In the genomic region with DNA sequence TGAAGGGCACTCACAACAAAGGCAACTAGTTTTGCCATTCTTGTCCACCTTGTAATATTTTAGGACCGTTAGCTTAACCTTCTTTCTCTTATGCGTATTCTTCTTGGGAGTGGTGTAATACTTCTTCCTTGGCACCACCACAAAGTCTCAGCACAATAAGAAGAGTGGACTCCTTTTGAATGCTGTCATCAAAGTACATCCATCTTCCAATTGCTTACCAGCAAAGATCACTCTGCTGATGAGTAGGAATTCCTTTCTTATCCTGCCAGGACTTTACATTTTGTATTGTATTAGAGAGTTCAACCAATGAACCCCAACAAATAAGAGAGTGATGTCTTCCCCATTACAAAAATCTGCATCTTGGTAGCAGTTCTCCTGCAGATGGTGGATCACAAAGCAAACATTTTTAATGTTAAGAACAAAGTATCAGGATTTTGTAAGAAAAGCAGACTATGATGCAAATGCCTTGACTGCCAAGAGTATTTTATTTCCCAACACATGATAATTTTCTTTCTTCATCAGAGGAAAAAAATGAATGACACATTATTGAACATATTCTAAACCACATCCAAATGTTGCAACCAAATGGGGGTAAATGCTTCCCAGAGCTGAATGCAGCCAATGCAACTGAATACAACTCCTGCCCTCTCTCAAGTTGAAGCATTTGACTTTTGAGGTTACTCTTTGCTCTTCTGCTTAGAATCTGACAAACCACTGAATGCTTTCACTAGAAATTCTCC, we compare ENCODE assay signal across 10 cellular contexts. TPM values are rescaled to one million over a fixed set of nuclear protein-coding genes. Genes with fewer than 3 reads are reported as not detected.
A peak's percentile ranks its signal among the peaks of the same experiment; 100 is the strongest.
DNase-seq lines count a peak whose midpoint lies in the region; ATAC-seq lines count a peak whose summit lies in the region.
"Had no signal": no experiment of that assay in that cellular context is flagged by ENCODE, and none has a peak within 500 bp of the region (broad histone marks: within the 10 kb centered on the region; RNA-seq: fewer than 3 reads in every experiment).

No MANE protein-coding gene starts in this region.

- H3K4me3 ChIP-seq in skin epidermis: no peak overlapping the region
- H3K4me3 ChIP-seq: ovary had no signal

- peak overlapping the region in 19 of 21 experiments; percentile 6 to 77 (median 63) for H3K27ac ChIP-seq in skin epidermis
- H3K27ac ChIP-seq: ovary had no signal

- ATAC-seq in Right ventricle myocardium superior (ENCODE audit: poor library complexity): peak; percentile 69
- ATAC-seq in GM18502 (IDR thresholded peaks at IDR 0.05; ENCODE audit: poor library complexity, unreplicated experiment): no peak
- ATAC-seq in GM18868 (IDR thresholded peaks at IDR 0.05; ENCODE audit: unreplicated experiment): no peak
- ATAC-seq in GM21737 (IDR thresholded peaks at IDR 0.05; ENCODE audit: unreplicated experiment): no peak

- peak; percentile 98 for DNase-seq in HCEC 1CT
- DNase-seq in SKM-1 treated with dmso at 0.1 percent for 144 hours (lab: John Stamatoyannopoulos, UW; ENCODE audit: unreplicated experiment): peak; percentile 84
- DNase-seq in Right ventricle myocardium superior: no peak
- DNase-seq in DMS 273 treated with DMSO at 0.1 percent for 48 hours (lab: John Stamatoyannopoulos, UW): no peak
- DNase-seq: activated effector memory CD4-positive, alpha-beta T cell treated with anti-CD3 and anti-CD28 coated beads, Interleukin-2, amount 50 U/mL, for 16 hours had no signal

- intact Hi-C loops in Right ventricle myocardium superior (cut with DNase I): no loop called here

RNA-seq across cellular contexts. Expression of gene ARNT, which starts 5.1 kb away (rescaled TPM):
- total RNA-seq in Right ventricle myocardium superior: 26.2 TPM

RNA-seq across cellular contexts. Expression of gene CTXND2, which starts 5.4 kb away (rescaled TPM):
- total RNA-seq in Right ventricle myocardium superior: not detected
- total RNA-seq: ovary had no signal

RNA-seq across cellular contexts. Expression of gene SETDB1, which starts 44.7 kb away (rescaled TPM):
- 15.7 TPM for total RNA-seq in Right ventricle myocardium superior

Comparison
In these comparisons a context has a peak if more than half of its experiments do, and no peak if none do; other contexts are left out.
1. DNase-seq: peak in HCEC 1CT (single experiment) and SKM-1 treated with dmso at 0.1 percent for 144 hours (single experiment); none in Right ventricle myocardium superior (single experiment) and DMS 273 treated with DMSO at 0.1 percent for 48 hours (single experiment).